20 cellular contexts compared by ENCODE assay signal in the genomic region with DNA sequence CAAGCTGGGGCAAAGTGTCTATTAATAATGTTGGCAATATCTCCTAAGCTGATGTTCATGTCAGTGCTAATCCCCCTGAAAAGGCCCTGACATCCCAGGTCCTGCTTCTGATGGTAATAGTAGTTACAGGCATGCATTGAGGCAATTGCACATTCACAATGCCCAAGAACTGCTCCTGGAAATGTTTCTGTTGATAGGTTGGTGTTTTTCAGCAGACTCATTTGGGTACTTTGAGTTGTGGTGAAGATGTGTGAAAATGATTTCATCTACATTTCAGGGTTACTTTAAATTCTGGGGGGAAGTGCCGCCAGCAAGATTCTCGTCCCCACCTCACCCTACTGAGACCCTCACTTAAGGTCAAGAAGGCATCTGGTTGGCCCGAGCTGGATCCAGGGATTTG.
DNase-seq lines count a peak whose midpoint lies in the region; ATAC-seq, FAIRE-seq and TF ChIP-seq lines count a peak whose summit lies in the region.
"Had no signal": no experiment of that assay in that cellular context is flagged by ENCODE, and none has a peak within 500 bp of the region (broad histone marks: within the 10 kb centered on the region; RNA-seq: fewer than 3 reads in every experiment).

No MANE protein-coding gene starts in this region.

- in situ Hi-C loops in IMR-90 (cut with MboI; ENCODE audit: low sequenced_read_pairs): no loop called here

- TF ChIP-seq CTCF in IMR-90 (conservative IDR thresholded peaks at IDR 0.05; ENCODE audit: low read depth, low read length) (no peak), progenitor cell of endocrine pancreas (IDR thresholded peaks at IDR 0.05; ENCODE audit: unreplicated experiment) (no peak)

- H3K27me3 Mint-ChIP-seq in activated CD8-positive, alpha-beta memory T cell treated with anti-CD3 and anti-CD28 coated beads, Interleukin-2, amount 10 ng/mL, durations not matched to agents 7 days and 5 days: peaks cover 12% of the 10 kb centered on the region
- H3K27me3 Mint-ChIP-seq in progenitor cell of endocrine pancreas (no peaks in the 10 kb centered on the region), T-helper 17 cell (peaks cover 23% of the 10 kb centered on the region)
- H3K27me3 Mint-ChIP-seq: CD4-positive, alpha-beta T cell had no signal

- no peak overlapping the region for H3K56ac ChIP-seq in IMR-90 (ENCODE audit: extremely low read depth, insufficient read depth, low read length)

- peaks cover 26% of the 10 kb centered on the region for H3K4me1 Mint-ChIP-seq in activated CD8-positive, alpha-beta memory T cell treated with anti-CD3 and anti-CD28 coated beads, Interleukin-2, amount 10 ng/mL, durations not matched to agents 7 days and 5 days
- H3K4me1 Mint-ChIP-seq in progenitor cell of endocrine pancreas (ENCODE audit: low read depth) (peaks cover 4% of the 10 kb centered on the region), T-helper 17 cell (no peaks in the 10 kb centered on the region)

- no peak overlapping the region for H2AFZ ChIP-seq in IMR-90 (replicated peaks; ENCODE audit: low read length, poor library complexity)
- H2AFZ ChIP-seq: GM23338 had no signal

- no peaks in the 10 kb centered on the region for H4K20me1 ChIP-seq in IMR-90 (ENCODE audit: insufficient read depth, low read length)

- peaks cover 11% of the 10 kb centered on the region for H3K9me1 ChIP-seq in IMR-90 (ENCODE audit: insufficient read depth, low read length)

- CTCF ChIA-PET in activated CD8-positive, alpha-beta memory T cell treated with anti-CD3 and anti-CD28 coated beads, Interleukin-2, amount 10 ng/mL, durations not matched to agents 7 days and 5 days (lab: Charles Lee): no interaction called here
- CTCF ChIA-PET in IMR-90 (lab: Yijun Ruan, JAX): no interaction called here

- no peak overlapping the region for H2AK5ac ChIP-seq in IMR-90 (ENCODE audit: low read depth, low read length)

- ATAC-seq in activated CD8-positive, alpha-beta memory T cell treated with anti-CD3 and anti-CD28 coated beads, Interleukin-2, amount 10 ng/mL, durations not matched to agents 7 days and 5 days: peak; percentile 64
- no peak for ATAC-seq in IMR-90 (ENCODE audit: low read depth)
- no peak for ATAC-seq in T-helper 17 cell
- ATAC-seq: A549, GM23338 had no signal

- H3K36me3 ChIP-seq in IMR-90 (ENCODE audit: control insufficient read depth, insufficient read depth, low read length) (no peaks in the 10 kb centered on the region), subcutaneous abdominal adipose tissue (ENCODE audit: control insufficient read depth in 5 of 5, insufficient read depth in 5 of 5, low read length in 5 of 5) (no peaks in the 10 kb centered on the region)

- TF ChIP-seq RAD21 in IMR-90 (IDR thresholded peaks at IDR 0.05; ENCODE audit: low read length): no peak

- no peak for FAIRE-seq in GM12891 (lab: Jason Lieb, UNC)
- FAIRE-seq: A549, H54 had no signal

- no peak for TF ChIP-seq POLR2A in GM12891 (IDR thresholded peaks at IDR 0.05; ENCODE audit: low read depth, low read length)
- no peak for TF ChIP-seq POLR2A in IMR-90 (IDR thresholded peaks at IDR 0.05; ENCODE audit: low read depth, low read length)

- H3K23ac ChIP-seq in IMR-90 (ENCODE audit: low read depth, low read length): no peak overlapping the region

- BruUV-seq in IMR-90 (replicated peaks; lab: Mats Ljungman, UMichigan): no TSS peak

- WGBS in IMR-90 (ENCODE audit: extremely low coverage in 2 of 2, insufficient read length in 1 of 2), 2 experiments: no CpG with 5 or more reads among the region's 3 CpGs

- no peak overlapping the region for H3K14ac ChIP-seq in IMR-90 (replicated peaks; ENCODE audit: low read depth, low read length)

- dilution Hi-C loops in IMR-90 (cut with HindIII; ENCODE audit: low sequenced_read_pairs, unreplicated experiment): no loop called here

- H2BK15ac ChIP-seq in IMR-90 (ENCODE audit: low read depth, low read length): 0 out of 3 replicates have a peak overlapping the region, but pooled peaks have one; percentile 11

- no peaks in the 10 kb centered on the region for H3K36me3 Mint-ChIP-seq in activated CD8-positive, alpha-beta memory T cell treated with anti-CD3 and anti-CD28 coated beads, Interleukin-2, amount 10 ng/mL, durations not matched to agents 7 days and 5 days
- H3K36me3 Mint-ChIP-seq in progenitor cell of endocrine pancreas (ENCODE audit: insufficient read depth) (no peaks in the 10 kb centered on the region), T-helper 17 cell (ENCODE audit: low read depth) (no peaks in the 10 kb centered on the region)

- no peak overlapping the region for H3K9ac ChIP-seq in IMR-90 (ENCODE audit: low read depth, low read length)
- H3K9ac ChIP-seq in subcutaneous abdominal adipose tissue (ENCODE audit: low read length in 5 of 5): no peak overlapping the region

- no peak overlapping the region for H2BK5ac ChIP-seq in IMR-90 (ENCODE audit: low read depth, low read length, poor library complexity, severe bottlenecking)

- POLR2A ChIA-PET in IMR-90 (lab: Charles Lee; ENCODE audit: unreplicated experiment): no interaction called here

- H3K27ac ChIP-seq in IMR-90 (ENCODE audit: insufficient read depth, low read length) (no peak overlapping the region), subcutaneous abdominal adipose tissue (ENCODE audit: low read depth, low read length) (peak overlapping the region; percentile 43)
- H3K27ac ChIP-seq: 22Rv1, A549, C4-2B, HL-60 had no signal

- H3K4me1 ChIP-seq in IMR-90 (ENCODE audit: control insufficient read depth, insufficient read depth, low read length) (peaks cover 12% of the 10 kb centered on the region), subcutaneous abdominal adipose tissue (ENCODE audit: control insufficient read depth in 5 of 5, insufficient read depth in 5 of 5, low read length in 5 of 5) (peaks cover 0 to 54% (median 29%) of the 10 kb centered on the region in 5 donors)
- H3K4me1 ChIP-seq: A549 had no signal

- H3K27ac Mint-ChIP-seq in activated CD8-positive, alpha-beta memory T cell treated with anti-CD3 and anti-CD28 coated beads, Interleukin-2, amount 10 ng/mL, durations not matched to agents 7 days and 5 days: no peak overlapping the region
- H3K27ac Mint-ChIP-seq in progenitor cell of endocrine pancreas: no peak overlapping the region
- no peak overlapping the region for H3K27ac Mint-ChIP-seq in T-helper 17 cell
- H3K27ac Mint-ChIP-seq: CD4-positive, alpha-beta T cell; GM23338; HFFc6 had no signal

- no peak overlapping the region for H3K4me3 Mint-ChIP-seq in activated CD8-positive, alpha-beta memory T cell treated with anti-CD3 and anti-CD28 coated beads, Interleukin-2, amount 10 ng/mL, durations not matched to agents 7 days and 5 days
- H3K4me3 Mint-ChIP-seq in progenitor cell of endocrine pancreas (ENCODE audit: low read depth) (no peak overlapping the region), T-helper 17 cell (no peak overlapping the region)
- H3K4me3 Mint-ChIP-seq: CD4-positive, alpha-beta T cell; GM23338; HFFc6 had no signal

- 0 out of 2 replicates have a peak overlapping the region, but pooled peaks have one; percentile 21 for H4K91ac ChIP-seq in IMR-90 (ENCODE audit: insufficient read depth, low read depth, low read length)

- H4K5ac ChIP-seq in IMR-90 (ENCODE audit: low read depth, low read length): no peak overlapping the region

- H2BK120ac ChIP-seq in IMR-90 (ENCODE audit: low read depth, low read length): no peak overlapping the region

- H3K4me3 ChIP-seq in IMR-90 (ENCODE audit: insufficient read depth, low read depth, low read length): no peak overlapping the region
- H3K4me3 ChIP-seq in subcutaneous abdominal adipose tissue (ENCODE audit: low read depth in 1 of 5, low read length in 5 of 5): no peak overlapping the region
- H3K4me3 ChIP-seq: A549, GM23338 had no signal

- no peak overlapping the region for H4K8ac ChIP-seq in IMR-90 (ENCODE audit: low read depth in 2 of 2, low read length in 2 of 2)

- no peak overlapping the region for H3K4me2 ChIP-seq in IMR-90 (ENCODE audit: low read depth, low read length)
- H3K4me2 ChIP-seq: A549, GM23338 had no signal

- H2AK9ac ChIP-seq in IMR-90 (replicated peaks; ENCODE audit: low read depth, low read length, poor library complexity): no peak overlapping the region

- H3K18ac ChIP-seq in IMR-90 (ENCODE audit: low read depth, low read length): no peak overlapping the region

- no peaks in the 10 kb centered on the region for H3K27me3 ChIP-seq in IMR-90 (ENCODE audit: control insufficient read depth, insufficient read depth, low read length)
- H3K27me3 ChIP-seq in subcutaneous abdominal adipose tissue (ENCODE audit: control insufficient read depth in 5 of 5, insufficient read depth in 4 of 5, low read length in 5 of 5): no peaks in the 10 kb centered on the region

- H3K4ac ChIP-seq in IMR-90 (ENCODE audit: low read depth, low read length): no peak overlapping the region

- no peak overlapping the region; the same call in 1 of the 2 replicates for H2BK20ac ChIP-seq in IMR-90 (ENCODE audit: low read depth, low read length)

- H3K9me3 ChIP-seq in IMR-90 (ENCODE audit: control insufficient read depth, insufficient read depth, low read length): no peaks in the 10 kb centered on the region
- H3K9me3 ChIP-seq in subcutaneous abdominal adipose tissue (ENCODE audit: control insufficient read depth in 5 of 5, low read length in 5 of 5): no peaks in the 10 kb centered on the region
- H3K9me3 ChIP-seq in T-helper 17 cell (ENCODE audit: control insufficient read depth, low read length, poor library complexity, severe bottlenecking): no peaks in the 10 kb centered on the region
- H3K9me3 ChIP-seq: A549 had no signal

- H3K9me3 Mint-ChIP-seq in activated CD8-positive, alpha-beta memory T cell treated with anti-CD3 and anti-CD28 coated beads, Interleukin-2, amount 10 ng/mL, durations not matched to agents 7 days and 5 days (ENCODE audit: low read depth): no peaks in the 10 kb centered on the region
- H3K9me3 Mint-ChIP-seq in progenitor cell of endocrine pancreas (ENCODE audit: low read depth): no peaks in the 10 kb centered on the region
- H3K9me3 Mint-ChIP-seq: CD4-positive, alpha-beta T cell; GM23338; HFFc6 had no signal

- H3K79me1 ChIP-seq in IMR-90 (ENCODE audit: low read depth in 1 of 2, low read length in 2 of 2): peaks cover 2 to 3% of the 10 kb centered on the region in 2 experiments; a peak in 1 of 4 replicates

- no peak for DNase-seq in activated CD8-positive, alpha-beta memory T cell treated with anti-CD3 and anti-CD28 coated beads, Interleukin-2, amount 10 ng/mL, durations not matched to agents 7 days and 5 days
- no peak for DNase-seq in activated CD8-positive, alpha-beta memory T cell treated with anti-CD3 and anti-CD28 coated beads for 24 hours
- DNase-seq in GM12891 (ENCODE audit: insufficient read length, low spot score) (no peak), IMR-90 (no peak), progenitor cell of endocrine pancreas (ENCODE audit: low spot score, unreplicated experiment) (no peak), T-helper 17 cell (no peak)
- DNase-seq: AML-193; CD4-positive, alpha-beta T cell; DMS153; DMS79; GDM1; HCEC 1CT; HFFc6 had no signal

- intact Hi-C loops in IMR-90 (cut with micrococcal nuclease): no loop called here

TF ChIP-seq in GM12891, 5 proteins besides CTCF, POLR2A, EP300 and RAD21 (continues in another document):
- TF ChIP-seq PAX5 (IDR thresholded peaks at IDR 0.05; ENCODE audit: insufficient read depth, low read length, severe bottlenecking): no peak

TF ChIP-seq in IMR-90, 13 proteins besides CTCF, POLR2A, EP300 and RAD21 (continues in another document):
- TF ChIP-seq RCOR1 (IDR thresholded peaks at IDR 0.05; ENCODE audit: insufficient replicate concordance, low read length) (no peak), NFE2L2 (IDR thresholded peaks at IDR 0.05; ENCODE audit: low read depth, low read length) (no peak)
